12 cellular contexts compared by ENCODE assay signal in the genomic region with DNA sequence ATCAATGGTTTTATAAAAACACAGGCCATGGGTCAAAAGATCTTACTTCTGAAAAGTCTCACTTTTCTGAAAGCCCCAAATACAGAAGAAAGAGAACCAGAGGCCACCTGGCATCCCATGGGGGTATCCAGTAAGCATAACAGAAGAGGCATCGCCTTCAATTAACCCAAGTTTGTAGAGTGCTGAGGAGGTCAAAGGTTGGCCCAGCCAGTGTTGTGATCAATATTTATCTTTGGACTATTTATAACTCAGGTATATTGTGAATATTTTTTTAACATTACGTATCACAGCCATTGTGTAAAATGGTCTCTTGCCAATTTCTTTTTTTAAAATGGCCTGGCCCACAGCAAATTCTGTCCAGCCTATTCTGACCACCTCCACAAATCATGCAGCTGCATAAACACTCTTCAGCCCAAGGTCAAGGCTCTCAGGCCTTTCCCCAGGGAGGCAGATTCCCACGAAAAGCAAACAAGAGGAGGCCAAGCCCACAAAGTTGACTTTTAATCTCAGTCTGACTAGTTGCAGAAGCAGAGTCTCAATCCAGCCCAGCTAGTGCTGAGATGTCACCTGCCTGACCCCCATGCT. TPM values are rescaled to one million over a fixed set of nuclear protein-coding genes. Genes with fewer than 3 reads are reported as not detected.
DNase-seq lines count a peak whose midpoint lies in the region; ATAC-seq, FAIRE-seq and TF ChIP-seq lines count a peak whose summit lies in the region.
"Had no signal": no experiment of that assay in that cellular context is flagged by ENCODE, and none has a peak within 500 bp of the region (broad histone marks: within the 10 kb centered on the region; RNA-seq: fewer than 3 reads in every experiment).

No MANE protein-coding gene starts in this region.

- ATAC-seq in gastrocnemius medialis (peak in 1 of 2 donors; percentile 12), natural killer cell (no peak)
- no peak for ATAC-seq in effector memory CD8-positive, alpha-beta T cell (replicated peaks)

- H3K56ac ChIP-seq in H9 (ENCODE audit: insufficient read length, low read depth, low read length), result no peak overlapping the region

- no peak overlapping the region for H3K18ac ChIP-seq in H9 (ENCODE audit: insufficient read length, low read depth, low read length)

- FAIRE-seq in astrocyte (lab: Jason Lieb, UNC), result no peak
- FAIRE-seq: TTC549 had no signal

- peaks cover 39% of the 10 kb centered on the region for H3K36me3 Mint-ChIP-seq in astrocyte (ENCODE audit: low read depth, unreplicated experiment)
- peaks cover 52% of the 10 kb centered on the region for H3K36me3 Mint-ChIP-seq in effector memory CD8-positive, alpha-beta T cell (ENCODE audit: insufficient read depth)
- peaks cover 4 to 33% (median 20%) of the 10 kb centered on the region in 3 experiments; a peak in 6 of 7 replicates for H3K36me3 Mint-ChIP-seq in H9 (ENCODE audit: insufficient read depth in 1 of 3, low read depth in 3 of 3)
- H3K36me3 Mint-ChIP-seq in natural killer cell, result no peaks in the 10 kb centered on the region

- no peak for TF ChIP-seq POLR2A in gastrocnemius medialis (IDR thresholded peaks at IDR 0.05)

- H2BK120ac ChIP-seq in H9 (ENCODE audit: low read depth, low read length, poor library complexity, severe bottlenecking), result no peak overlapping the region

- H4K20me1 ChIP-seq in astrocyte (ENCODE audit: insufficient read depth, low read length) (peaks cover 82% of the 10 kb centered on the region), H9 (ENCODE audit: control insufficient read depth, insufficient read depth, insufficient read length) (no peaks in the 10 kb centered on the region)

- H3K79me2 ChIP-seq in astrocyte (ENCODE audit: insufficient read depth, low read length), result peaks cover 6% of the 10 kb centered on the region
- H3K79me2 ChIP-seq in H9 (ENCODE audit: insufficient read depth, low read length), result no peaks in the 10 kb centered on the region

- H3K23ac ChIP-seq in H9 (ENCODE audit: insufficient read length, low read depth, low read length), result no peak overlapping the region

- H2AFZ ChIP-seq in astrocyte (ENCODE audit: low read depth, low read length) (no peak overlapping the region), H9 (ENCODE audit: low read length) (no peak overlapping the region)

- H4K5ac ChIP-seq in H9 (ENCODE audit: insufficient read length, low read depth, low read length), result no peak overlapping the region

- peak; percentile 80 for DNase-seq in EH (ENCODE audit: low read depth)
- peak; percentile 89 for DNase-seq in astrocyte (ENCODE audit: low read depth)
- no peak for DNase-seq in left ventricle myocardium inferior
- DNase-seq in gastrocnemius medialis, result no peak
- no peak for DNase-seq in effector memory CD8-positive, alpha-beta T cell
- no peak for DNase-seq in H9
- DNase-seq in natural killer cell, result no peak
- no peak for DNase-seq in T-helper 9 cell
- DNase-seq: activated T-cell treated with anti-CD3 and anti-CD28 coated beads, Interleukin-2, amount 50 U/mL, for 48 hours; cortex of kidney; NCI-H1436 had no signal

- H3K27me3 Mint-ChIP-seq in astrocyte (ENCODE audit: low read depth, unreplicated experiment) (no peaks in the 10 kb centered on the region), H9 (ENCODE audit: low read depth) (no peaks in the 10 kb centered on the region), natural killer cell (ENCODE audit: low read depth in 2 of 2) (no peaks in the 10 kb centered on the region)
- no peaks in the 10 kb centered on the region for H3K27me3 Mint-ChIP-seq in effector memory CD8-positive, alpha-beta T cell

- H3K4me1 ChIP-seq in astrocyte (ENCODE audit: insufficient read depth, low read length) (peaks cover 53% of the 10 kb centered on the region), left ventricle myocardium inferior (peaks cover 100% of the 10 kb centered on the region), gastrocnemius medialis (peaks cover 51 to 65% of the 10 kb centered on the region in 2 donors), H9 (ENCODE audit: insufficient read depth, low read length) (no peaks in the 10 kb centered on the region)

- H2AK5ac ChIP-seq in H9 (ENCODE audit: insufficient read length, low read length), result no peak overlapping the region

- H2BK15ac ChIP-seq in H9 (ENCODE audit: low read depth, low read length), result no peak overlapping the region

- H3K4me3 ChIP-seq in astrocyte (ENCODE audit: insufficient read depth, low read depth, low read length) (no peak overlapping the region), left ventricle myocardium inferior (no peak overlapping the region), gastrocnemius medialis (no peak overlapping the region)

- no peak overlapping the region for H4K8ac ChIP-seq in H9 (replicated peaks; ENCODE audit: insufficient read length, low read depth, low read length)

- H2BK5ac ChIP-seq in H9 (ENCODE audit: insufficient read length, low read length), result no peak overlapping the region

- TF ChIP-seq CTCF in astrocyte (IDR thresholded peaks at IDR 0.05; ENCODE audit: insufficient read depth, low read depth, low read length) (no peak), left ventricle myocardium inferior (IDR thresholded peaks at IDR 0.05; ENCODE audit: borderline replicate concordance) (no peak), gastrocnemius medialis (IDR thresholded peaks at IDR 0.05 in 4 of 5, conservative IDR thresholded peaks at IDR 0.05 in 1 of 5) (no peak), H9 (conservative IDR thresholded peaks at IDR 0.05) (no peak), natural killer cell (IDR thresholded peaks at IDR 0.05) (no peak)

- no peak overlapping the region for H3K4ac ChIP-seq in H9 (ENCODE audit: low read depth, low read length)

- H3K9ac ChIP-seq in astrocyte (ENCODE audit: low read length), result no peak overlapping the region
- no peak overlapping the region for H3K9ac ChIP-seq in H9 (ENCODE audit: extremely low read depth, insufficient read length, low read length)

- H3K9me3 Mint-ChIP-seq in astrocyte (ENCODE audit: unreplicated experiment), result no peaks in the 10 kb centered on the region
- H3K9me3 Mint-ChIP-seq in effector memory CD8-positive, alpha-beta T cell, result no peaks in the 10 kb centered on the region
- no peaks in the 10 kb centered on the region for H3K9me3 Mint-ChIP-seq in H9
- no peaks in the 10 kb centered on the region for H3K9me3 Mint-ChIP-seq in natural killer cell

- H2BK20ac ChIP-seq in H9 (ENCODE audit: low read depth, low read length, poor library complexity, severe bottlenecking), result no peak overlapping the region

- H3K4me1 Mint-ChIP-seq in astrocyte (ENCODE audit: low read depth, unreplicated experiment) (peaks cover 58% of the 10 kb centered on the region), H9 (0 out of 4 replicates have a peak, but pooled peaks cover 0 to 1% of the 10 kb centered on the region in 2 experiments), natural killer cell (peaks cover 9 to 14% of the 10 kb centered on the region in 2 donors)
- H3K4me1 Mint-ChIP-seq in effector memory CD8-positive, alpha-beta T cell (ENCODE audit: low read depth in 2 of 2), result peaks cover 0 to 2% of the 10 kb centered on the region in 2 donors

- H3K27ac Mint-ChIP-seq in astrocyte (ENCODE audit: unreplicated experiment), result no peak overlapping the region
- no peak overlapping the region for H3K27ac Mint-ChIP-seq in effector memory CD8-positive, alpha-beta T cell
- peak overlapping the region in 1 of 3 experiments; percentile 5; a peak in 4 of 7 replicates for H3K27ac Mint-ChIP-seq in H9
- H3K27ac Mint-ChIP-seq in natural killer cell, result no peak overlapping the region

- no peaks in the 10 kb centered on the region for H3K9me3 ChIP-seq in astrocyte (ENCODE audit: insufficient read depth, low read depth, low read length)
- H3K9me3 ChIP-seq in left ventricle myocardium inferior (replicated peaks), result no peaks in the 10 kb centered on the region
- H3K9me3 ChIP-seq in gastrocnemius medialis, result no peaks in the 10 kb centered on the region
- H3K9me3 ChIP-seq in H9 (ENCODE audit: control insufficient read depth, low read depth, low read length), result no peaks in the 10 kb centered on the region

- intact Hi-C loops in left ventricle myocardium inferior (cut with micrococcal nuclease) (no loop called here), gastrocnemius medialis (cut with DNase I; ENCODE audit: low total_unique reads) (loop anchor here (2.0 to 5.0 kb wide), 2 partner anchors 52 to 233 kb away; partner anchors contain the start of gene EHD4), natural killer cell (cut with micrococcal nuclease) (no loop called here)

- H3K14ac ChIP-seq in H9 (ENCODE audit: insufficient read depth, low read length), result no peak overlapping the region

- no peaks in the 10 kb centered on the region for H3K79me1 ChIP-seq in H9 (ENCODE audit: insufficient read depth, low read depth, low read length, poor library complexity, severe bottlenecking)

- no peak overlapping the region for H3T11ph ChIP-seq in H9 (ENCODE audit: low read length)

- H3K4me2 ChIP-seq in astrocyte (ENCODE audit: low read length) (peak overlapping the region; percentile 40), H9 (ENCODE audit: insufficient read depth, insufficient read length, low read length) (no peak overlapping the region)

- H3K4me3 Mint-ChIP-seq in astrocyte (ENCODE audit: unreplicated experiment) (no peak overlapping the region), H9 (no peak overlapping the region), natural killer cell (no peak overlapping the region)
- H3K4me3 Mint-ChIP-seq in effector memory CD8-positive, alpha-beta T cell, result no peak overlapping the region

- no peak overlapping the region for H2BK12ac ChIP-seq in H9 (ENCODE audit: insufficient read length, low read depth, low read length)

- no peaks in the 10 kb centered on the region for H3K23me2 ChIP-seq in H9 (ENCODE audit: insufficient read length, low read depth, low read length, poor library complexity, severe bottlenecking)

- in situ Hi-C loops in gastrocnemius medialis (cut with MboI; ENCODE audit: low sequenced_read_pairs in 4 of 4), result loop anchor here in 1 of 4 donors (5.0 kb wide), 1 partner anchor 52 kb away; the partner anchor contains the start of gene EHD4

- no peak overlapping the region for H4K91ac ChIP-seq in H9 (ENCODE audit: insufficient read length, low read depth, low read length)

- peak overlapping the region; percentile 43 for H3K27ac ChIP-seq in astrocyte (ENCODE audit: low read depth, low read length)
- H3K27ac ChIP-seq in left ventricle myocardium inferior (replicated peaks), result peak overlapping the region; percentile 89
- peak overlapping the region; percentile 84 to 87 (median 86) for H3K27ac ChIP-seq in gastrocnemius medialis
- H3K27ac ChIP-seq in H9 (ENCODE audit: insufficient read length, low read depth, low read length), result no peak overlapping the region

- WGBS in H9 (ENCODE audit: extremely low coverage, insufficient read length, low lambda C conversion rate), result no CpG with 5 or more reads among the region's 3 CpGs

- H3K36me3 ChIP-seq in astrocyte (ENCODE audit: insufficient read depth, low read length), result peaks cover 9% of the 10 kb centered on the region
- H3K36me3 ChIP-seq in left ventricle myocardium inferior, result peaks cover 18% of the 10 kb centered on the region
- H3K36me3 ChIP-seq in gastrocnemius medialis, result no peaks in the 10 kb centered on the region

- H3K27me3 ChIP-seq in astrocyte (ENCODE audit: insufficient read depth, low read length) (no peaks in the 10 kb centered on the region), left ventricle myocardium inferior (ENCODE audit: low read depth) (no peaks in the 10 kb centered on the region), gastrocnemius medialis (no peaks in the 10 kb centered on the region), H9 (ENCODE audit: insufficient read depth, low read length) (no peaks in the 10 kb centered on the region)

RNA-seq across cellular contexts. Expression of gene SPTBN5, which starts 26.2 kb away (rescaled TPM):
- 5.3 and 6.7 TPM in 2 replicates for total RNA-seq in astrocyte
- total RNA-seq in left ventricle myocardium inferior, result 2.7 TPM
- under 1 TPM in 3 of 4 donors, not detected in 1; 0.03 to 0.05 (median 0.04) TPM for total RNA-seq in gastrocnemius medialis
- total RNA-seq in H9 (2021), result 0.90 and 0.97 TPM in 2 replicates
- 1 to 10 TPM; 4.1 to 6.0 (median 5.2) TPM for total RNA-seq in natural killer cell

RNA-seq across cellular contexts. Expression of gene EHD4, which starts 52.3 kb away (rescaled TPM):
- total RNA-seq in astrocyte (46.4 and 51.4 TPM in 2 replicates), left ventricle myocardium inferior (46.4 TPM), gastrocnemius medialis (1 to 10 TPM; 3.8 to 7.1 (median 4.3) TPM), H9 (2021) (22.9 and 24.2 TPM in 2 replicates), natural killer cell (10 to 100 TPM; 28.4 to 34.6 (median 31.7) TPM)

Comparison
In these comparisons a context has a peak if more than half of its experiments do, and no peak if none do; other contexts are left out.
1. DNase-seq: peak in EH (single experiment) and astrocyte (single experiment); none in left ventricle myocardium inferior (single experiment), gastrocnemius medialis (0 of 2), effector memory CD8-positive, alpha-beta T cell (0 of 3), H9 (single experiment), natural killer cell (single experiment) and T-helper 9 cell (single experiment).